ENCODE assay signal across 8 cellular contexts in genomic region chr16:29790183-29790948, GRCh38. TPM values are rescaled to one million over a fixed set of nuclear protein-coding genes. Genes with fewer than 3 reads are reported as not detected.
DNase-seq lines count a peak whose midpoint lies in the region; ATAC-seq and TF ChIP-seq lines count a peak whose summit lies in the region.

KIF22 (plus strand) TSS chr16:29790751; CDS start chr16:29790760, 9 bp downstream.

- no peaks in the 10 kb centered on the region; the same call in 1 of the 2 replicates for H3F3A ChIP-seq in DOHH2 (ENCODE audit: control insufficient read depth, insufficient read depth)

- H3K4me1 ChIP-seq in DOHH2 (ENCODE audit: control insufficient read depth, low read length) (peaks cover 33% of the 10 kb centered on the region), Peyer's patch (peaks cover 0 to 23% (median 6%) of the 10 kb centered on the region in 4 donors), muscle layer of duodenum (ENCODE audit: control insufficient read depth in 1 of 2, insufficient read depth in 2 of 2, low read length in 2 of 2) (peaks cover 5 to 21% of the 10 kb centered on the region in 2 donors)

- H3K4me3 ChIP-seq in DOHH2 (ENCODE audit: low read length) (peak within 1 kb of the TSS; percentile 91), Peyer's patch (peak within 1 kb of the TSS; percentile 78 to 93 (median 81)), muscle layer of duodenum (ENCODE audit: low read depth in 1 of 2, low read length in 2 of 2) (peak within 1 kb of the TSS; percentile 86 to 91)

- H3K27ac ChIP-seq in DOHH2 (ENCODE audit: low read depth, low read length), result peak within 1 kb of the TSS; percentile 61
- H3K27ac ChIP-seq in KOPT-K1 (ENCODE audit: low read depth, low read length, poor library complexity, severe bottlenecking), result peak within 1 kb of the TSS; percentile 96
- H3K27ac ChIP-seq in Peyer's patch, result peak within 1 kb of the TSS; percentile 73 to 88 (median 82)
- H3K27ac ChIP-seq in muscle layer of duodenum (ENCODE audit: low read length), result peak within 1 kb of the TSS; percentile 89

- H3K9me2 ChIP-seq in DOHH2 (replicated peaks; ENCODE audit: control insufficient read depth, low read length), result no peaks in the 10 kb centered on the region

- TF ChIP-seq POLR2A in Peyer's patch (IDR thresholded peaks at IDR 0.05), result peak; percentile 42 to 52

- H3K9me3 ChIP-seq in DOHH2 (ENCODE audit: control insufficient read depth, insufficient read depth, low read length) (no peaks in the 10 kb centered on the region), KOPT-K1 (ENCODE audit: insufficient read depth, low read length, poor library complexity, severe bottlenecking) (no peaks in the 10 kb centered on the region), Peyer's patch (no peaks in the 10 kb centered on the region), muscle layer of duodenum (ENCODE audit: control insufficient read depth in 1 of 2, low read length in 2 of 2) (no peaks in the 10 kb centered on the region)

- peak; percentile 99 to 100 (median 100) for DNase-seq in Peyer's patch
- DNase-seq in activated T-cell treated with anti-CD3 and anti-CD28 coated beads, Interleukin-2, amount 50 U/mL, for 48 hours, result peak; percentile 100
- peak; percentile 99 to 100 for DNase-seq in stimulated activated CD8-positive, alpha-beta memory T cell treated with anti-CD3 and anti-CD28 coated beads, Interleukin-7, amount 100 ng/mL, for 4 hours (ENCODE audit: low read depth in 2 of 2)

- peaks cover 48% of the 10 kb centered on the region for H3K79me2 ChIP-seq in DOHH2 (ENCODE audit: control insufficient read depth, low read length)

- peak; percentile 89 for ATAC-seq in GM21786 (IDR thresholded peaks at IDR 0.05; ENCODE audit: unreplicated experiment)
- peak; percentile 98 for ATAC-seq in esophagus mucosa

- H3K36me3 ChIP-seq in DOHH2 (ENCODE audit: control insufficient read depth, low read length), result peaks cover 47% of the 10 kb centered on the region
- H3K36me3 ChIP-seq in KOPT-K1 (ENCODE audit: insufficient read depth, low read length), result peaks cover 30% of the 10 kb centered on the region
- H3K36me3 ChIP-seq in Peyer's patch, result no peaks in the 10 kb centered on the region
- no peaks in the 10 kb centered on the region for H3K36me3 ChIP-seq in muscle layer of duodenum (ENCODE audit: control insufficient read depth in 1 of 2, insufficient read depth in 2 of 2, low read length in 2 of 2)

- peaks cover 19% of the 10 kb centered on the region; the same call in 1 of the 2 replicates for H4K20me1 ChIP-seq in DOHH2 (ENCODE audit: control insufficient read depth, insufficient read depth, low read depth, low read length)

- peak; percentile 76 for TF ChIP-seq CTCF in DOHH2 (IDR thresholded peaks at IDR 0.05; ENCODE audit: low read depth, low read length, poor library complexity, severe bottlenecking)
- TF ChIP-seq CTCF in Peyer's patch (IDR thresholded peaks at IDR 0.05), result peak; percentile 79 to 90 (median 84)

- H3K4me2 ChIP-seq in DOHH2 (ENCODE audit: low read length), result peak within 1 kb of the TSS; percentile 89

- H3K27me3 ChIP-seq in DOHH2 (ENCODE audit: control insufficient read depth, low read length) (no peaks in the 10 kb centered on the region), Peyer's patch (no peaks in the 10 kb centered on the region), muscle layer of duodenum (ENCODE audit: low read depth, low read length) (no peaks in the 10 kb centered on the region)

RNA-seq across cellular contexts. Expression of gene KIF22, which starts in this region (rescaled TPM):
- 100 to 1,000 TPM in 2 of 4 donors, 10 to 100 TPM in 2; 31.9 to 157 (median 72.8) TPM for total RNA-seq in Peyer's patch
- 28.7 TPM for total RNA-seq in esophagus mucosa

Comparison
In these comparisons a context has a peak if more than half of its experiments do, and no peak if none do; other contexts are left out.
1. Peak in every context shown above with its lines: DNase-seq, ATAC-seq, H3K4me3 ChIP-seq and H3K27ac ChIP-seq.